ENCODE assay signal across 8 cellular contexts in genomic region chr17:45431531-45432404, GRCh38. TPM values are rescaled to one million over a fixed set of nuclear protein-coding genes. Genes with fewer than 3 reads are reported as not detected.
DNase-seq lines count a peak whose midpoint lies in the region; ATAC-seq lines count a peak whose summit lies in the region.

No MANE protein-coding gene starts in this region.

- peaks cover 0 to 7% of the 10 kb centered on the region in 2 donors for H3K36me3 Mint-ChIP-seq in CD4-positive, alpha-beta memory T cell

- peak overlapping the region; percentile 17 to 58 for H3K4me3 ChIP-seq in CD4-positive, alpha-beta memory T cell (ENCODE audit: low read length in 2 of 2)

- H3K4me3 Mint-ChIP-seq in CD4-positive, alpha-beta memory T cell, result peak overlapping the region; percentile 81 to 88 (median 86)

- H3K36me3 ChIP-seq in CD4-positive, alpha-beta memory T cell (ENCODE audit: insufficient read depth, low read length), result no peaks in the 10 kb centered on the region
- peaks cover 32% of the 10 kb centered on the region for H3K36me3 ChIP-seq in KOPT-K1 (ENCODE audit: insufficient read depth, low read length)

- peak; percentile 49 for ATAC-seq in GM19467 (IDR thresholded peaks at IDR 0.05; ENCODE audit: unreplicated experiment)
- no peak for ATAC-seq in HG02884 (IDR thresholded peaks at IDR 0.05; ENCODE audit: unreplicated experiment)

- intact Hi-C loops in CD4-positive, alpha-beta memory T cell (cut with micrococcal nuclease), result no loop called here
- intact Hi-C loops in head of caudate nucleus (cut with DNase I) (no loop called here), posterior vena cava (cut with DNase I) (no loop called here)

- H3K27ac ChIP-seq in CD4-positive, alpha-beta memory T cell (ENCODE audit: low read depth, low read length), result peak overlapping the region; percentile 14
- H3K27ac ChIP-seq in KOPT-K1 (ENCODE audit: low read depth, low read length, poor library complexity, severe bottlenecking), result peak overlapping the region; percentile 74

- no peaks in the 10 kb centered on the region for H3K27me3 Mint-ChIP-seq in CD4-positive, alpha-beta memory T cell

- H3K9me3 ChIP-seq in CD4-positive, alpha-beta memory T cell (ENCODE audit: control insufficient read depth in 1 of 2, low read length in 2 of 2), result no peaks in the 10 kb centered on the region
- H3K9me3 ChIP-seq in KOPT-K1 (ENCODE audit: insufficient read depth, low read length, poor library complexity, severe bottlenecking), result no peaks in the 10 kb centered on the region

- H3K4me1 ChIP-seq in CD4-positive, alpha-beta memory T cell (ENCODE audit: insufficient read depth, low read length), result peaks cover 19% of the 10 kb centered on the region

- H3K27ac Mint-ChIP-seq in CD4-positive, alpha-beta memory T cell, result peak overlapping the region in 5 of 7 donors; percentile 51 to 84 (median 66)

- no peaks in the 10 kb centered on the region for H3K9me3 Mint-ChIP-seq in CD4-positive, alpha-beta memory T cell

- CTCF ChIA-PET in CD4-positive, alpha-beta memory T cell (lab: Charles Lee; ENCODE audit: partially characterized antibody), result interaction anchor here (0.5 kb wide), 1 partner anchor 230 kb away, joined by 3 read pairs; no protein-coding TSS in a partner anchor

- POLR2A ChIA-PET in CD4-positive, alpha-beta memory T cell (lab: Charles Lee; ENCODE audit: partially characterized antibody), result interaction anchor here (1.0 to 1.7 kb wide), 3 partner anchors 10 to 115 kb away, joined by 3 to 5 read pairs (median 4); partner anchors contain the start of gene MAP3K14

- H3K27me3 ChIP-seq in CD4-positive, alpha-beta memory T cell (ENCODE audit: insufficient read depth, low read length), result no peaks in the 10 kb centered on the region

- peaks cover 9 to 29% (median 23%) of the 10 kb centered on the region in 4 donors for H3K4me1 Mint-ChIP-seq in CD4-positive, alpha-beta memory T cell

- DNase-seq in CD4-positive, alpha-beta memory T cell, result peak; percentile 54 to 83 (median 57)
- DNase-seq in SK-N-DZ (ENCODE audit: low spot score), result peak; percentile 66
- peak in 3 of 4 experiments; percentile 15 to 56 (median 36) for DNase-seq in activated naive CD4-positive, alpha-beta T cell (lab: John Stamatoyannopoulos, UW)
- peak in 38 of 42 donors; percentile 27 to 82 (median 58) for DNase-seq in head of caudate nucleus
- DNase-seq in posterior vena cava (ENCODE audit: low spot score), result peak; percentile 92

RNA-seq across cellular contexts. Expression of gene ARHGAP27, which starts 0.9 kb away (rescaled TPM):
- total RNA-seq in CD4-positive, alpha-beta memory T cell, result 100 to 1,000 TPM; 108 to 113 TPM
- polyA plus RNA-seq in CD4-positive, alpha-beta memory T cell, result 10 to 100 TPM; 23.0 to 30.6 TPM
- polyA plus RNA-seq in SK-N-DZ (2014; cell fraction: cytosol; rRNA removed), result 3.6 and 6.1 TPM in 2 replicates
- polyA plus RNA-seq in SK-N-DZ (2014; cell fraction: nucleus; rRNA removed), result 17.7 and 23.1 TPM in 2 replicates
- 10 to 100 TPM; 17.8 to 24.5 TPM for total RNA-seq in posterior vena cava

RNA-seq across cellular contexts. Expression of gene PLEKHM1, which starts 58.8 kb away (rescaled TPM):
- total RNA-seq in CD4-positive, alpha-beta memory T cell, result 10 to 100 TPM; 82.9 to 92.5 TPM
- 10 to 100 TPM in 1 of 2 donors, 1 to 10 TPM in 1; 6.8 to 18.8 TPM for polyA plus RNA-seq in CD4-positive, alpha-beta memory T cell
- 5.6 and 19.1 TPM in 2 replicates for polyA plus RNA-seq in SK-N-DZ (2014; cell fraction: cytosol; rRNA removed)
- polyA plus RNA-seq in SK-N-DZ (2014; cell fraction: nucleus; rRNA removed), result 6.4 and 35.2 TPM in 2 replicates
- 10 to 100 TPM; 43.2 to 45.3 TPM for total RNA-seq in posterior vena cava

Comparison
In these comparisons a context has a peak if more than half of its experiments do, and no peak if none do; other contexts are left out.
1. DNase-seq: peak in every context shown above with its lines; median percentile 92 in posterior vena cava; 66 in SK-N-DZ; 58 in head of caudate nucleus; 57 in CD4-positive, alpha-beta memory T cell; 36 in activated naive CD4-positive, alpha-beta T cell.
2. RNA of gene ARHGAP27, which starts 0.9 kb away (total RNA-seq): 108 to 113 TPM in CD4-positive, alpha-beta memory T cell; 17.8 to 24.5 TPM in posterior vena cava; every median in the first group is over 4 times any median in the second.